8 cellular contexts compared by ENCODE assay signal in the genomic region with DNA sequence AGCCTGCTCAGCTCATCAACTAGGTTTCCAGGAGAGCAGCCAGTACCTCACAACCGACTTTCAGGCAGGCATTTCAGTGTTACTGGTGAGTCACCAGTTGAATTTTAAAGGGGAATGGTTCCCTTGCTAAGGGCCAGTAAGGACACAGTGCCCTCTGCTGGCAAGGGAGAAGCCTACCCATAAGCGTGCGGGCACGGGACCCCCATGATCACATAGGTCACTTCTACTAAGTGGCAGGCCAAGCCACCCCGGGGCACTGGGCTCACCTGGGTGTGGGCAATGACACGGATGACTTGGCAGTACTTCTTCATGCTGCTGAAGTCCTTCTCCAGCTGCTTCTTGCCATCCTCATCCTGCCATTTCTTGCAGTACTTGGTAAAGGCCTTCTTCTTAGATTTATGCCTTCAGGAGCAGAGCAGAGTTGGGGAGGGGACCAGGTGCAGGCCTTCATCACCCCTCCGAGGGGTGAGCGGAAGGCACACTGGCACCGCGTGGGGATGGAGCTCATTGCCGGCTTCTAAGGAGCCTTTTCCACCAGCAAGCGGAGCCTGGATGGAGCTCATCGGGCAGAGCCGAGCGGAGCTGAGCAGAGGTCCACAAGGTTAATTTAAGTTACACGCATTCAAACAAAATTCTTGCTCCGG. TPM values are rescaled to one million over a fixed set of nuclear protein-coding genes. Genes with fewer than 3 reads are reported as not detected.
DNase-seq lines count a peak whose midpoint lies in the region; ATAC-seq and TF ChIP-seq lines count a peak whose summit lies in the region.

No MANE protein-coding gene starts in this region.

- in situ Hi-C loops in GM13977 (cut with MboI; ENCODE audit: low pct_unique_long_range_greater_than_20kb, low sequenced_read_pairs, unreplicated experiment): loop anchor here (25.0 kb wide), 1 partner anchor 304 kb away; the partner anchor contains the start of genes APOBEC3C and APOBEC3D

- peaks cover 12 to 15% of the 10 kb centered on the region in 2 donors for H3K4me1 ChIP-seq in lung (ENCODE audit: control insufficient read depth in 2 of 2, insufficient read depth in 2 of 2, low read length in 2 of 2)

- ATAC-seq in lung (ENCODE audit: insufficient read depth, low FRiP score) (peak; percentile 21), GM21515 (IDR thresholded peaks at IDR 0.05; ENCODE audit: unreplicated experiment) (no peak)

- H3K9me3 ChIP-seq in lung (ENCODE audit: control insufficient read depth in 2 of 2, insufficient read depth in 1 of 2, low read length in 1 of 2): no peaks in the 10 kb centered on the region

- H3K27ac ChIP-seq in 22Rv1 (peak overlapping the region; percentile 99), lung (ENCODE audit: low read depth in 1 of 2, low read length in 1 of 2) (peak overlapping the region; percentile 21 to 48)

- H3K36me3 ChIP-seq in lung (ENCODE audit: control insufficient read depth in 2 of 2, insufficient read depth in 2 of 2, low read length in 2 of 2): peaks cover 29 to 58% of the 10 kb centered on the region in 2 donors

- 50 to 57% methylated on average over 17 of the region's 17 CpGs for WGBS in lung, 2 donors

- H3K4me3 ChIP-seq in lung: no peak overlapping the region

- TF ChIP-seq CTCF in 22Rv1 (IDR thresholded peaks at IDR 0.05): peak; percentile 91
- TF ChIP-seq CTCF in GM13977 (IDR thresholded peaks at IDR 0.05; ENCODE audit: extremely low read depth, insufficient read depth, missing control alignments): peak; percentile 84
- TF ChIP-seq CTCF in lung (IDR thresholded peaks at IDR 0.05; ENCODE audit: control extremely low read depth, extremely low read depth): peak; percentile 59

- DNase-seq in GM13977 (ENCODE audit: low spot score) (no peak), NCI-H69 (lab: John Stamatoyannopoulos, UW) (peak; percentile 76), ecto neural progenitor cell (ENCODE audit: low spot score) (peak; percentile 79), lung (ENCODE audit: low spot score) (peak; percentile 75)
- DNase-seq in activated CD4-positive, alpha-beta T cell treated with anti-CD3 and anti-CD28 coated beads, Interleukin-2, amount 50 U/mL, for 48 hours: peak; percentile 76 to 84
- peak; percentile 57 to 77 (median 71) for DNase-seq in stimulated activated CD4-positive, alpha-beta T cell treated with anti-CD3 and anti-CD28 coated beads, TNF-alpha, amount 100 ng/mL, for 24 hours (ENCODE audit: low read depth in 3 of 3)

- H3K27me3 ChIP-seq in lung (ENCODE audit: control insufficient read depth, insufficient read depth): no peaks in the 10 kb centered on the region

RNA-seq across cellular contexts. Expression of gene RPL3, which starts 2.9 kb away (rescaled TPM):
- 1,000 to 10,000 TPM; 1,521 to 1,689 TPM for total RNA-seq in lung
- 1,000 to 10,000 TPM; 2,233 to 2,749 TPM for polyA plus RNA-seq in lung

RNA-seq across cellular contexts. Expression of gene SYNGR1, which starts 33.2 kb away (rescaled TPM):
- 10 to 100 TPM in 1 of 2 donors, 1 to 10 TPM in 1; 4.9 to 13.3 TPM for total RNA-seq in lung
- polyA plus RNA-seq in lung: 1 to 10 TPM; 3.5 to 6.1 TPM
